Comparison of ENCODE assay signal across 21 cellular contexts in the genomic region with DNA sequence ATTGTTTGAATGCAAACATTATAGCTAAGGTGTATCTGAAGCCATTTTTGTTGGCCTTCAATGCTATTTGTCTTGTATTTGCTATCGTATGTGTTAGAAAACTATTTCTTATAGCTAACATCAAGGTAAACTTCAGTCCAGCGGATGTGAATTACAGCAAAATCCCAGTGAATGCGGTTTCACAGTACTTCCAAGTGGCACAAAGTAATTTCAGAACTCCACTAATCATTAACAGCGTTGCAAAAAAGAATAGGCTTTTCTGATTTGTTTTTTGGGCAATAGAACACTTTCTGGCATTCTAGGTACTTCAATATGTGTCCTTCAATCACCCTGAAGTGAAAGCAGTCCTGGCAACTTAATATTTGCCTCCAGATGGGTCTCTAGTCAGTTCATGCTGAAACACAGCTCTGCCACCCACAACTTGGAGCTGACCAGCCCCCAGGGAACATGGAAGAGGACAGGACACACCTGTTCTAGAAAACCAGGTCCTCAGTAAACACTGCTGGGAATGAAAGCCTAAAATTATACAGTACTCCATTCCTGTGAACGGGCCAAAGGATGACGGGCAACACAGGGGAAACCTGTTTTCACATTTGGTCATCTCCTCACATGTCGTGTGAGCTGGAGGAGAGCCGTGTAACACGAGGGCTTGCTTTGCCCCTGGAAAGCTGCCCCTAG. TPM values are rescaled to one million over a fixed set of nuclear protein-coding genes. Genes with fewer than 3 reads are reported as not detected.
DNase-seq lines count a peak whose midpoint lies in the region; ATAC-seq and TF ChIP-seq lines count a peak whose summit lies in the region.
"Had no signal": no experiment of that assay in that cellular context is flagged by ENCODE, and none has a peak within 500 bp of the region (broad histone marks: within the 10 kb centered on the region; RNA-seq: fewer than 3 reads in every experiment).

No MANE protein-coding gene starts in this region.

- H3K9me3 Mint-ChIP-seq in activated CD8-positive, alpha-beta memory T cell treated with anti-CD3 and anti-CD28 coated beads, Interleukin-2, amount 10 ng/mL, durations not matched to agents 7 days and 5 days (ENCODE audit: low read depth) = no peaks in the 10 kb centered on the region
- H3K9me3 Mint-ChIP-seq in mesothelial cell of epicardium = no peaks in the 10 kb centered on the region
- H3K9me3 Mint-ChIP-seq: activated T-helper 2 cell treated with anti-CD3 and anti-CD28 coated beads, Interferon-gamma antibody, Interleukin-2, Interleukin-4, amounts not matched to agents 10 μg/mL and 5 μg/mL and 100 μg/mL, durations not matched to agents 14 hours and 24 hours and 36 hours; CD8-positive, alpha-beta T cell; stimulated activated naive B cell treated with anti-CD40 and anti-IgM and Interleukin-4, amounts not matched to agents 10 μg/mL and 1 μg/mL and 100 μg/mL, for 72 hours had no signal

- H3K4me1 Mint-ChIP-seq in activated CD8-positive, alpha-beta memory T cell treated with anti-CD3 and anti-CD28 coated beads, Interleukin-2, amount 10 ng/mL, durations not matched to agents 7 days and 5 days = peaks cover 11% of the 10 kb centered on the region
- H3K4me1 Mint-ChIP-seq in mesothelial cell of epicardium = peaks cover 16% of the 10 kb centered on the region

- H3K4me3 Mint-ChIP-seq in activated CD8-positive, alpha-beta memory T cell treated with anti-CD3 and anti-CD28 coated beads, Interleukin-2, amount 10 ng/mL, durations not matched to agents 7 days and 5 days = no peak overlapping the region
- no peak overlapping the region for H3K4me3 Mint-ChIP-seq in mesothelial cell of epicardium
- H3K4me3 Mint-ChIP-seq: CD8-positive, alpha-beta T cell; stimulated activated naive B cell treated with anti-CD40 and anti-IgM and Interleukin-4, amounts not matched to agents 10 μg/mL and 1 μg/mL and 100 μg/mL, for 72 hours had no signal

- TF ChIP-seq CTCF in colonic mucosa (IDR thresholded peaks at IDR 0.05) (no peak), mesothelial cell of epicardium (IDR thresholded peaks at IDR 0.05; ENCODE audit: unreplicated experiment) (no peak), GM10248 (IDR thresholded peaks at IDR 0.05; ENCODE audit: control extremely low read depth, extremely low read depth, low read depth, missing control alignments) (no peak)

- H3K27me3 ChIP-seq in colonic mucosa (no peaks in the 10 kb centered on the region), MG63 (no peaks in the 10 kb centered on the region)

- peak overlapping the region in 1 of 2 donors; percentile 73 for H3K9ac ChIP-seq in colonic mucosa (ENCODE audit: low read depth in 2 of 2, low read length in 2 of 2)

- POLR2A ChIA-PET in GM10248 (lab: Yijun Ruan, JAX) = no interaction called here

- H3K27ac ChIP-seq in colonic mucosa = peak overlapping the region; percentile 76

- no peaks in the 10 kb centered on the region for H3K27me3 Mint-ChIP-seq in activated CD8-positive, alpha-beta memory T cell treated with anti-CD3 and anti-CD28 coated beads, Interleukin-2, amount 10 ng/mL, durations not matched to agents 7 days and 5 days
- no peaks in the 10 kb centered on the region for H3K27me3 Mint-ChIP-seq in mesothelial cell of epicardium (ENCODE audit: low read depth)
- H3K27me3 Mint-ChIP-seq: stimulated activated naive B cell treated with anti-CD40 and anti-IgM and Interleukin-4, amounts not matched to agents 10 μg/mL and 1 μg/mL and 100 μg/mL, for 72 hours had no signal

- ATAC-seq in activated CD8-positive, alpha-beta memory T cell treated with anti-CD3 and anti-CD28 coated beads, Interleukin-2, amount 10 ng/mL, durations not matched to agents 7 days and 5 days = no peak
- ATAC-seq in HG03196 (IDR thresholded peaks at IDR 0.05; ENCODE audit: unreplicated experiment) = no peak
- ATAC-seq: CD8-positive, alpha-beta T cell; Right ventricle myocardium inferior; stimulated activated naive B cell treated with anti-CD40 and anti-IgM and Interleukin-4, amounts not matched to agents 10 μg/mL and 1 μg/mL and 100 μg/mL, for 72 hours had no signal

- H3K4me1 ChIP-seq in colonic mucosa = no peaks in the 10 kb centered on the region

- DNase-seq in activated CD8-positive, alpha-beta memory T cell treated with anti-CD3 and anti-CD28 coated beads, Interleukin-2, amount 10 ng/mL, durations not matched to agents 7 days and 5 days = peak; percentile 29
- no peak for DNase-seq in activated CD8-positive, alpha-beta memory T cell treated with anti-CD3 and anti-CD28 coated beads for 24 hours
- DNase-seq in colonic mucosa (no peak), mesothelial cell of epicardium (ENCODE audit: low spot score in 2 of 2, unreplicated experiment in 2 of 2) (no peak), MG63 (no peak), GM10248 (ENCODE audit: extremely low spot score) (no peak), NCI-H748 (lab: John Stamatoyannopoulos, UW; ENCODE audit: unreplicated experiment) (no peak)
- DNase-seq: activated CD4-positive, alpha-beta T cell treated with anti-CD3 and anti-CD28 coated beads, Interleukin-2, amount 50 U/mL, for 48 hours; CD8-positive, alpha-beta T cell; effector memory CD4-positive, alpha-beta T cell; NCI-H1105; NCI-H446; retina; stimulated activated CD4-positive, alpha-beta T cell treated with anti-CD3 and anti-CD28 coated beads, Interleukin-4, amount 100 ng/mL, for 1 hour; stimulated activated naive B cell treated with anti-CD40 and anti-IgM and Interleukin-4, amounts not matched to agents 10 μg/mL and 1 μg/mL and 100 μg/mL, for 72 hours; T-helper 9 cell had no signal

- intact Hi-C loops in colonic mucosa (cut with DNase I) = no loop called here

- H3K36me3 Mint-ChIP-seq in activated CD8-positive, alpha-beta memory T cell treated with anti-CD3 and anti-CD28 coated beads, Interleukin-2, amount 10 ng/mL, durations not matched to agents 7 days and 5 days = peaks cover 17% of the 10 kb centered on the region
- H3K36me3 Mint-ChIP-seq in mesothelial cell of epicardium = peaks cover 15% of the 10 kb centered on the region
- H3K36me3 Mint-ChIP-seq: stimulated activated naive B cell treated with anti-CD40 and anti-IgM and Interleukin-4, amounts not matched to agents 10 μg/mL and 1 μg/mL and 100 μg/mL, for 72 hours had no signal

- CTCF ChIA-PET in activated CD8-positive, alpha-beta memory T cell treated with anti-CD3 and anti-CD28 coated beads, Interleukin-2, amount 10 ng/mL, durations not matched to agents 7 days and 5 days (lab: Charles Lee) = interaction anchor here (1.0 to 1.1 kb wide), 2 partner anchors 13 to 320 kb away, joined by 4 read pairs; no protein-coding TSS in a partner anchor
- CTCF ChIA-PET in GM10248 (lab: Yijun Ruan, JAX) = interaction anchor here (1.0 to 3.3 kb wide), 4 partner anchors 10 to 306 kb away, joined by 3 to 14 read pairs (median 4); partner anchors contain the start of genes BYSL and MED20

- H3K36me3 ChIP-seq in colonic mucosa = no peaks in the 10 kb centered on the region
- no peaks in the 10 kb centered on the region; the same call in none of the 2 replicates for H3K36me3 ChIP-seq in MG63

- no peak overlapping the region for H3K27ac Mint-ChIP-seq in activated CD8-positive, alpha-beta memory T cell treated with anti-CD3 and anti-CD28 coated beads, Interleukin-2, amount 10 ng/mL, durations not matched to agents 7 days and 5 days
- H3K27ac Mint-ChIP-seq in mesothelial cell of epicardium = peak overlapping the region; percentile 51
- H3K27ac Mint-ChIP-seq: activated T-helper 2 cell treated with anti-CD3 and anti-CD28 coated beads, Interferon-gamma antibody, Interleukin-2, Interleukin-4, amounts not matched to agents 10 μg/mL and 5 μg/mL and 100 μg/mL, durations not matched to agents 14 hours and 24 hours and 36 hours; CD8-positive, alpha-beta T cell; stimulated activated naive B cell treated with anti-CD40 and anti-IgM and Interleukin-4, amounts not matched to agents 10 μg/mL and 1 μg/mL and 100 μg/mL, for 72 hours had no signal

- H3K9me3 ChIP-seq in colonic mucosa (no peaks in the 10 kb centered on the region), MG63 (no peaks in the 10 kb centered on the region)

- H3K4me3 ChIP-seq in colonic mucosa (no peak overlapping the region), MG63 (no peak overlapping the region)

RNA-seq across cellular contexts. Expression of gene MRPS10, which starts 9.7 kb away (rescaled TPM):
- 10 to 100 TPM; 28.8 to 36.5 TPM for total RNA-seq in activated CD8-positive, alpha-beta memory T cell treated with anti-CD3 and anti-CD28 coated beads, Interleukin-2, amount 10 ng/mL, durations not matched to agents 7 days and 5 days
- total RNA-seq in colonic mucosa (10 to 100 TPM; 32.5 to 33.0 TPM), mesothelial cell of epicardium (23.2 to 24.4 TPM (median 23.9 TPM) in 3 replicates)
- total RNA-seq in MG63 (2014; rRNA removed; shearing (Covaris generic); ENCODE audit: low replicate concordance) = 61.9 and 65.5 TPM in 2 replicates

RNA-seq across cellular contexts. Expression of gene GUCA1B, which starts 32.6 kb away (rescaled TPM):
- total RNA-seq in activated CD8-positive, alpha-beta memory T cell treated with anti-CD3 and anti-CD28 coated beads, Interleukin-2, amount 10 ng/mL, durations not matched to agents 7 days and 5 days = 1 to 10 TPM in 1 of 2 experiments, under 1 TPM in 1; 0.94 to 1.8 TPM
- total RNA-seq in colonic mucosa = 1 to 10 TPM in 1 of 2 donors, under 1 TPM in 1; 0.80 to 1.4 TPM
- total RNA-seq in mesothelial cell of epicardium = 2.2 to 2.7 TPM (median 2.6 TPM) in 3 replicates
- total RNA-seq in MG63 (2014; rRNA removed; shearing (Covaris generic); ENCODE audit: low replicate concordance) = not detected in 2 replicates
- total RNA-seq: A172, G401 had no signal

RNA-seq across cellular contexts. Expression of gene GUCA1A, which starts 54.1 kb away (rescaled TPM):
- total RNA-seq in activated CD8-positive, alpha-beta memory T cell treated with anti-CD3 and anti-CD28 coated beads, Interleukin-2, amount 10 ng/mL, durations not matched to agents 7 days and 5 days = not detected
- total RNA-seq in colonic mucosa (not detected), mesothelial cell of epicardium (0.91 to 1.3 TPM (median 0.92 TPM) in 3 replicates)
- not detected in 2 replicates for total RNA-seq in MG63 (2014; rRNA removed; shearing (Covaris generic); ENCODE audit: low replicate concordance)
- total RNA-seq: A172; CD8-positive, alpha-beta T cell; G401; Right ventricle myocardium inferior had no signal
